In the genomic region with DNA sequence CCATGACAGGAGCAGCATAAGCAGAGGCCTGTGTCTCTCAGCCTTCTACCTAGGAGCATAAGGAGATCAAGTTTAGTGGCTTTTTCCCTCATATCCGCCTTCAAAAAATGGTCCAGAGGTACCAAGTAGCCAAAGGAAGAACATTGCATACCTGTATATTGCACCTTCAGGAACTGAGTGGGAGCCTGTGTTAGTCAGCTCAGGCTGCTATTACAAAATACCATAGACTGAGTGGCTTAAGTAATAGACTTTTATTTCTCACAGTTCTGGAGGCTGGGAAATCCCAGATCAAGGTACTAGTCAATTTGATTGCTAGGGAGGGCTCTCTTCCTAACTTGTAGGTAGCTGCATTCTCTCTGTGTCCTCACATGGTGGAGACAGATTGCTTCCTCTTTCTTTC, we compare ENCODE assay signal across 1 cellular context.
TF ChIP-seq lines count a peak whose summit lies in the region.

No MANE protein-coding gene starts in this region.

TF ChIP-seq in GM23338, 12 proteins besides CTCF, POLR2A, EP300 and RAD21 (continued from another document):
- TF ChIP-seq, protein P1, sequence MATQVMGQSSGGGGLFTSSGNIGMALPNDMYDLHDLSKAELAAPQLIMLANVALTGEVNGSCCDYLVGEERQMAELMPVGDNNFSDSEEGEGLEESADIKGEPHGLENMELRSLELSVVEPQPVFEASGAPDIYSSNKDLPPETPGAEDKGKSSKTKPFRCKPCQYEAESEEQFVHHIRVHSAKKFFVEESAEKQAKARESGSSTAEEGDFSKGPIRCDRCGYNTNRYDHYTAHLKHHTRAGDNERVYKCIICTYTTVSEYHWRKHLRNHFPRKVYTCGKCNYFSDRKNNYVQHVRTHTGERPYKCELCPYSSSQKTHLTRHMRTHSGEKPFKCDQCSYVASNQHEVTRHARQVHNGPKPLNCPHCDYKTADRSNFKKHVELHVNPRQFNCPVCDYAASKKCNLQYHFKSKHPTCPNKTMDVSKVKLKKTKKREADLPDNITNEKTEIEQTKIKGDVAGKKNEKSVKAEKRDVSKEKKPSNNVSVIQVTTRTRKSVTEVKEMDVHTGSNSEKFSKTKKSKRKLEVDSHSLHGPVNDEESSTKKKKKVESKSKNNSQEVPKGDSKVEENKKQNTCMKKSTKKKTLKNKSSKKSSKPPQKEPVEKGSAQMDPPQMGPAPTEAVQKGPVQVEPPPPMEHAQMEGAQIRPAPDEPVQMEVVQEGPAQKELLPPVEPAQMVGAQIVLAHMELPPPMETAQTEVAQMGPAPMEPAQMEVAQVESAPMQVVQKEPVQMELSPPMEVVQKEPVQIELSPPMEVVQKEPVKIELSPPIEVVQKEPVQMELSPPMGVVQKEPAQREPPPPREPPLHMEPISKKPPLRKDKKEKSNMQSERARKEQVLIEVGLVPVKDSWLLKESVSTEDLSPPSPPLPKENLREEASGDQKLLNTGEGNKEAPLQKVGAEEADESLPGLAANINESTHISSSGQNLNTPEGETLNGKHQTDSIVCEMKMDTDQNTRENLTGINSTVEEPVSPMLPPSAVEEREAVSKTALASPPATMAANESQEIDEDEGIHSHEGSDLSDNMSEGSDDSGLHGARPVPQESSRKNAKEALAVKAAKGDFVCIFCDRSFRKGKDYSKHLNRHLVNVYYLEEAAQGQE (IDR thresholded peaks at IDR 0.05; ENCODE audit: unreplicated experiment), result no peak
- no peak for TF ChIP-seq EZH2 (IDR thresholded peaks at IDR 0.05; ENCODE audit: low read depth, unreplicated experiment)
- TF ChIP-seq, protein P2, sequence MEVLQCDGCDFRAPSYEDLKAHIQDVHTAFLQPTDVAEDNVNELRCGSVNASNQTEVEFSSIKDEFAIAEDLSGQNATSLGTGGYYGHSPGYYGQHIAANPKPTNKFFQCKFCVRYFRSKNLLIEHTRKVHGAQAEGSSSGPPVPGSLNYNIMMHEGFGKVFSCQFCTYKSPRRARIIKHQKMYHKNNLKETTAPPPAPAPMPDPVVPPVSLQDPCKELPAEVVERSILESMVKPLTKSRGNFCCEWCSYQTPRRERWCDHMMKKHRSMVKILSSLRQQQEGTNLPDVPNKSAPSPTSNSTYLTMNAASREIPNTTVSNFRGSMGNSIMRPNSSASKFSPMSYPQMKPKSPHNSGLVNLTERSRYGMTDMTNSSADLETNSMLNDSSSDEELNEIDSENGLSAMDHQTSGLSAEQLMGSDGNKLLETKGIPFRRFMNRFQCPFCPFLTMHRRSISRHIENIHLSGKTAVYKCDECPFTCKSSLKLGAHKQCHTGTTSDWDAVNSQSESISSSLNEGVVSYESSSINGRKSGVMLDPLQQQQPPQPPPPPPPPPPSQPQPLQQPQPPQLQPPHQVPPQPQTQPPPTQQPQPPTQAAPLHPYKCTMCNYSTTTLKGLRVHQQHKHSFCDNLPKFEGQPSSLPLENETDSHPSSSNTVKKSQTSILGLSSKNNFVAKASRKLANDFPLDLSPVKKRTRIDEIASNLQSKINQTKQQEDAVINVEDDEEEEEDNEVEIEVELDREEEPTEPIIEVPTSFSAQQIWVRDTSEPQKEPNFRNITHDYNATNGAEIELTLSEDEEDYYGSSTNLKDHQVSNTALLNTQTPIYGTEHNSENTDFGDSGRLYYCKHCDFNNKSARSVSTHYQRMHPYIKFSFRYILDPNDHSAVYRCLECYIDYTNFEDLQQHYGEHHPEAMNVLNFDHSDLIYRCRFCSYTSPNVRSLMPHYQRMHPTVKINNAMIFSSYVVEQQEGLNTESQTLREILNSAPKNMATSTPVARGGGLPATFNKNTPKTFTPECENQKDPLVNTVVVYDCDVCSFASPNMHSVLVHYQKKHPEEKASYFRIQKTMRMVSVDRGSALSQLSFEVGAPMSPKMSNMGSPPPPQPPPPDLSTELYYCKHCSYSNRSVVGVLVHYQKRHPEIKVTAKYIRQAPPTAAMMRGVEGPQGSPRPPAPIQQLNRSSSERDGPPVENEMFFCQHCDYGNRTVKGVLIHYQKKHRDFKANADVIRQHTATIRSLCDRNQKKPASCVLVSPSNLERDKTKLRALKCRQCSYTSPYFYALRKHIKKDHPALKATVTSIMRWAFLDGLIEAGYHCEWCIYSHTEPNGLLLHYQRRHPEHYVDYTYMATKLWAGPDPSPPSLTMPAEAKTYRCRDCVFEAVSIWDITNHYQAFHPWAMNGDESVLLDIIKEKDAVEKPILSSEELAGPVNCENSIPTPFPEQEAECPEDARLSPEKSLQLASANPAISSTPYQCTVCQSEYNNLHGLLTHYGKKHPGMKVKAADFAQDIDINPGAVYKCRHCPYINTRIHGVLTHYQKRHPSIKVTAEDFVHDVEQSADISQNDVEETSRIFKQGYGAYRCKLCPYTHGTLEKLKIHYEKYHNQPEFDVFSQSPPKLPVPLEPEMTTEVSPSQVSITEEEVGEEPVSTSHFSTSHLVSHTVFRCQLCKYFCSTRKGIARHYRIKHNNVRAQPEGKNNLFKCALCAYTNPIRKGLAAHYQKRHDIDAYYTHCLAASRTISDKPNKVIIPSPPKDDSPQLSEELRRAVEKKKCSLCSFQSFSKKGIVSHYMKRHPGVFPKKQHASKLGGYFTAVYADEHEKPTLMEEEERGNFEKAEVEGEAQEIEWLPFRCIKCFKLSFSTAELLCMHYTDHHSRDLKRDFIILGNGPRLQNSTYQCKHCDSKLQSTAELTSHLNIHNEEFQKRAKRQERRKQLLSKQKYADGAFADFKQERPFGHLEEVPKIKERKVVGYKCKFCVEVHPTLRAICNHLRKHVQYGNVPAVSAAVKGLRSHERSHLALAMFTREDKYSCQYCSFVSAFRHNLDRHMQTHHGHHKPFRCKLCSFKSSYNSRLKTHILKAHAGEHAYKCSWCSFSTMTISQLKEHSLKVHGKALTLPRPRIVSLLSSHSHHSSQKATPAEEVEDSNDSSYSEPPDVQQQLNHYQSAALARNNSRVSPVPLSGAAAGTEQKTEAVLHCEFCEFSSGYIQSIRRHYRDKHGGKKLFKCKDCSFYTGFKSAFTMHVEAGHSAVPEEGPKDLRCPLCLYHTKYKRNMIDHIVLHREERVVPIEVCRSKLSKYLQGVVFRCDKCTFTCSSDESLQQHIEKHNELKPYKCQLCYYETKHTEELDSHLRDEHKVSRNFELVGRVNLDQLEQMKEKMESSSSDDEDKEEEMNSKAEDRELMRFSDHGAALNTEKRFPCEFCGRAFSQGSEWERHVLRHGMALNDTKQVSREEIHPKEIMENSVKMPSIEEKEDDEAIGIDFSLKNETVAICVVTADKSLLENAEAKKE (CRISPR knock-in tag; IDR thresholded peaks at IDR 0.05), result no peak
- no peak for TF ChIP-seq ZNF331 (CRISPR knock-in tag; IDR thresholded peaks at IDR 0.05; ENCODE audit: low read depth)
